15 cellular contexts compared by ENCODE assay signal in the genomic region with DNA sequence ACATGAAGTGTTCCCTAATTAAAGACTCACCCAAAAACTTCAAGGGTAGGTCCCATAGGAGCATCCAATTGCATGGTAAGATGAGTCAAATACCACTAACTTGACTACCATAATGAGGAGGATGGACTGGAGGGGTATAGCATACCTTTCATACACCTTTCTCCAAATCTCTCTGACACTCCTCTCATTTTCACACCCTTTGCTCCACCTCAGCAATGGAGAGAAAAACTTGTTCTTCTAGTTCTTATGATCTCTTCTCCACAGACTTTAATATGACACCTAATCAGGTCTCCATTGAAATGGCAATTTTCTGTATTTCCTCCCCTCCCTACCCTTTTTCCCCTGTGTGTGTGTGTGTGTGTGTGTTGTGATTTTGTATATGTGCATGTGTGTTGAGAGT. TPM values are rescaled to one million over a fixed set of nuclear protein-coding genes. Genes with fewer than 3 reads are reported as not detected.
DNase-seq lines count a peak whose midpoint lies in the region; ATAC-seq, FAIRE-seq and TF ChIP-seq lines count a peak whose summit lies in the region.
"Had no signal": no experiment of that assay in that cellular context is flagged by ENCODE, and none has a peak within 500 bp of the region (broad histone marks: within the 10 kb centered on the region; RNA-seq: fewer than 3 reads in every experiment).

No MANE protein-coding gene starts in this region.

- no peak overlapping the region for H3K9ac ChIP-seq in astrocyte (ENCODE audit: low read length)
- H3K9ac ChIP-seq: SK-N-SH had no signal

- H3K4me1 Mint-ChIP-seq in MCF 10A (ENCODE audit: insufficient read depth, unreplicated experiment) (peaks cover 10% of the 10 kb centered on the region), astrocyte (ENCODE audit: low read depth, unreplicated experiment) (peaks cover 8% of the 10 kb centered on the region)

- H3K36me3 ChIP-seq in breast epithelium (no peaks in the 10 kb centered on the region), astrocyte (ENCODE audit: insufficient read depth, low read length) (no peaks in the 10 kb centered on the region), esophagus squamous epithelium (no peaks in the 10 kb centered on the region)

- no peak for DNase-seq in MCF 10A (ENCODE audit: unreplicated experiment)
- DNase-seq in breast epithelium (ENCODE audit: low spot score in 2 of 2) = no peak
- DNase-seq in astrocyte (ENCODE audit: low read depth) = no peak
- no peak for DNase-seq in esophagus squamous epithelium (lab: John Stamatoyannopoulos, UW)
- DNase-seq in NCI-H524 treated with DMSO at 0.1 percent for 48 hours (lab: John Stamatoyannopoulos, UW) = no peak
- DNase-seq: GF-D8, GOT3, KBM-7, NCI-H1092, NCI-H1694, NCI-H526 treated with DMSO at 0.1 percent for 48 hours, SK-N-SH had no signal

- H3K36me3 Mint-ChIP-seq in MCF 10A (ENCODE audit: insufficient read depth, unreplicated experiment) = no peaks in the 10 kb centered on the region
- no peaks in the 10 kb centered on the region for H3K36me3 Mint-ChIP-seq in astrocyte (ENCODE audit: low read depth, unreplicated experiment)

- H3K79me2 ChIP-seq in astrocyte (ENCODE audit: insufficient read depth, low read length) = no peaks in the 10 kb centered on the region

- H3K27me3 ChIP-seq in breast epithelium = no peaks in the 10 kb centered on the region
- H3K27me3 ChIP-seq in astrocyte (ENCODE audit: insufficient read depth, low read length) = no peaks in the 10 kb centered on the region
- H3K27me3 ChIP-seq in esophagus squamous epithelium = no peaks in the 10 kb centered on the region

- TF ChIP-seq CTCF in MCF 10A (IDR thresholded peaks at IDR 0.05; ENCODE audit: unreplicated experiment) (no peak), breast epithelium (IDR thresholded peaks at IDR 0.05) (no peak), astrocyte (IDR thresholded peaks at IDR 0.05; ENCODE audit: insufficient read depth, low read depth, low read length) (no peak), esophagus squamous epithelium (IDR thresholded peaks at IDR 0.05) (no peak)

- H3K4me3 Mint-ChIP-seq in MCF 10A (ENCODE audit: unreplicated experiment) (no peak overlapping the region), astrocyte (ENCODE audit: unreplicated experiment) (no peak overlapping the region)

- H3K27me3 Mint-ChIP-seq in MCF 10A (ENCODE audit: insufficient read depth, unreplicated experiment) (no peaks in the 10 kb centered on the region), astrocyte (ENCODE audit: low read depth, unreplicated experiment) (no peaks in the 10 kb centered on the region)

- H4K20me1 ChIP-seq in astrocyte (ENCODE audit: insufficient read depth, low read length) = no peaks in the 10 kb centered on the region

- intact Hi-C loops in MCF 10A (cut with micrococcal nuclease) = loop anchor here (5.0 kb wide), 1 partner anchor 40 kb away; the partner anchor contains the start of gene MAP2
- intact Hi-C loops in breast epithelium (cut with DNase I; ENCODE audit: low total_unique reads) = no loop called here
- intact Hi-C loops in esophagus squamous epithelium (cut with DNase I) = no loop called here

- H3K27ac ChIP-seq in breast epithelium (no peak overlapping the region), astrocyte (ENCODE audit: low read depth, low read length) (no peak overlapping the region), esophagus squamous epithelium (peak overlapping the region; percentile 38 to 85 (median 64))

- FAIRE-seq in astrocyte (lab: Jason Lieb, UNC) = no peak
- FAIRE-seq: D721Med had no signal

- CTCF ChIA-PET in MCF 10A (lab: Yijun Ruan, JAX) = interaction anchor here (0.9 to 2.6 kb wide), 4 partner anchors 14 to 48 kb away, joined by 3 to 10 read pairs (median 6); partner anchors contain the start of gene MAP2

- no peak overlapping the region for H3K4me3 ChIP-seq in breast epithelium
- no peak overlapping the region for H3K4me3 ChIP-seq in astrocyte (ENCODE audit: insufficient read depth, low read depth, low read length)
- H3K4me3 ChIP-seq in esophagus squamous epithelium = no peak overlapping the region

- peak overlapping the region; percentile 14 for H3K4me2 ChIP-seq in astrocyte (ENCODE audit: low read length)

- H2AFZ ChIP-seq in astrocyte (ENCODE audit: low read depth, low read length) = peak overlapping the region; percentile 8

- ATAC-seq in GM21526 (IDR thresholded peaks at IDR 0.05; ENCODE audit: low FRiP score, unreplicated experiment) (no peak), HG03097 (IDR thresholded peaks at IDR 0.05; ENCODE audit: low FRiP score, unreplicated experiment) (no peak)

- TF ChIP-seq POLR2A in breast epithelium (IDR thresholded peaks at IDR 0.05) = no peak
- TF ChIP-seq POLR2A in esophagus squamous epithelium (IDR thresholded peaks at IDR 0.05) = no peak

- H3K9me3 ChIP-seq in breast epithelium (no peaks in the 10 kb centered on the region), astrocyte (ENCODE audit: insufficient read depth, low read depth, low read length) (peaks cover 2% of the 10 kb centered on the region), esophagus squamous epithelium (peaks cover 0 to 2% (median 0%) of the 10 kb centered on the region in 3 donors)
- H3K9me3 ChIP-seq: SK-N-SH had no signal

- no peaks in the 10 kb centered on the region for H3K4me1 ChIP-seq in breast epithelium
- peaks cover 6% of the 10 kb centered on the region for H3K4me1 ChIP-seq in astrocyte (ENCODE audit: insufficient read depth, low read length)
- H3K4me1 ChIP-seq in esophagus squamous epithelium = peaks cover 4 to 33% (median 4%) of the 10 kb centered on the region in 3 donors

- H3K9me3 Mint-ChIP-seq in MCF 10A (ENCODE audit: unreplicated experiment) = peaks cover 8% of the 10 kb centered on the region
- H3K9me3 Mint-ChIP-seq in astrocyte (ENCODE audit: unreplicated experiment) = peaks cover 1% of the 10 kb centered on the region

- H3K27ac Mint-ChIP-seq in MCF 10A (ENCODE audit: low read depth, unreplicated experiment) (peak overlapping the region; percentile 91), astrocyte (ENCODE audit: unreplicated experiment) (peak overlapping the region; percentile 29)

- TSS peak; percentile 97 for BruUV-seq in MCF 10A (replicated peaks; lab: Mats Ljungman, UMichigan)

- POLR2A ChIA-PET in MCF 10A (lab: Yijun Ruan, JAX) = interaction anchor here (0.7 to 1.7 kb wide), 5 partner anchors 10 to 42 kb away, joined by 3 to 14 read pairs (median 6); no protein-coding TSS in a partner anchor

RNA-seq across cellular contexts. Expression of gene MAP2, which starts 41.1 kb away (rescaled TPM):
- total RNA-seq in MCF 10A (2022) (16.2 and 40.2 TPM in 2 replicates), breast epithelium (10 to 100 TPM in 2 of 3 donors, 1 to 10 TPM in 1; 8.2 to 18.6 (median 11.5) TPM), astrocyte (11.8 and 15.9 TPM in 2 replicates), esophagus squamous epithelium (10 to 100 TPM in 1 of 4 donors, 1 to 10 TPM in 3; 5.8 to 14.5 (median 8.8) TPM)

Comparison
In these comparisons a context has a peak if more than half of its experiments do, and no peak if none do; other contexts are left out.
1. H3K27ac ChIP-seq: peak in esophagus squamous epithelium (4 of 4); none in breast epithelium (0 of 2) and astrocyte (single experiment).